In the genomic region with DNA sequence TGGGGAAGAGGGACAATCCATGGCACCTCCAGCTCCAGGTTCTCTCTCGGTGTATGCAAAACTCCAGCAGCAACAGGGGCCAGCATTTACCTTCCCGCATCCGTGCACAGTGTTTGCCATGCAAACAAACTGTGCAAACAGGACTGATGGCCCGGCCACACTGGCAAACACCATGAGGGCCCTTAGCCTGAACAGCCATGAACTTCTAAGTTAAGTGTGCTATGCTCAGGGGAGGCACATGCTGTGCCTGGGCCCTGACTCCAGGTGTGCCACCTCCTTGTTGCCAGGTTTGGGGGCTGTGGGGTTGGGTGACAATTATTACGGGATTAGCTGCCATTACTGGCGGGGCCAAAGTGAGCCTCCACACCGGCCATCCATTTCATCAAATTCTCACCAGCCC, we compare ENCODE assay signal across 1 cellular context.
TF ChIP-seq lines count a peak whose summit lies in the region.

No MANE protein-coding gene starts in this region.

TF ChIP-seq in HepG2, 621 proteins besides CTCF, POLR2A, EP300 and RAD21 (continued from another document and continues in another):
- TF ChIP-seq SP5 (CRISPR knock-in tag; IDR thresholded peaks at IDR 0.05; ENCODE audit: borderline replicate concordance, low read depth) (peak; percentile 74; the same call in 1 of the 2 replicates), ZFP82 (CRISPR knock-in tag; IDR thresholded peaks at IDR 0.05; ENCODE audit: borderline replicate concordance) (no peak), ZNF768 (CRISPR knock-in tag; IDR thresholded peaks at IDR 0.05) (peak; percentile 12; the same call in 1 of the 2 replicates), TCF12 (IDR thresholded peaks at IDR 0.05) (no peak), TCF12 (CRISPR knock-in tag; IDR thresholded peaks at IDR 0.05) (no peak), GATA4 (IDR thresholded peaks at IDR 0.05; ENCODE audit: borderline replicate concordance, low read depth) (no peak), GPN1 (CRISPR knock-in tag; IDR thresholded peaks at IDR 0.05; ENCODE audit: borderline replicate concordance) (no peak), ZNF619 (CRISPR knock-in tag; IDR thresholded peaks at IDR 0.05) (no peak), NR3C1 (CRISPR knock-in tag; IDR thresholded peaks at IDR 0.05) (no peak), ZFP91 (CRISPR knock-in tag; IDR thresholded peaks at IDR 0.05; ENCODE audit: borderline replicate concordance) (peak; percentile 22), ATM (IDR thresholded peaks at IDR 0.05; ENCODE audit: borderline replicate concordance) (no peak), GLMP (CRISPR knock-in tag; IDR thresholded peaks at IDR 0.05; ENCODE audit: borderline replicate concordance) (no peak), ZNF879 (CRISPR knock-in tag; IDR thresholded peaks at IDR 0.05) (no peak), ARHGAP35 (CRISPR knock-in tag; IDR thresholded peaks at IDR 0.05; ENCODE audit: borderline replicate concordance) (no peak), ZNF567 (CRISPR knock-in tag; IDR thresholded peaks at IDR 0.05; ENCODE audit: borderline replicate concordance) (no peak), TMF1 (CRISPR knock-in tag; IDR thresholded peaks at IDR 0.05; ENCODE audit: low read depth) (no peak), ARID4A (CRISPR knock-in tag; IDR thresholded peaks at IDR 0.05; ENCODE audit: borderline replicate concordance) (peak; percentile 40; the same call in 1 of the 2 replicates), KLF12 (CRISPR knock-in tag; IDR thresholded peaks at IDR 0.05; ENCODE audit: borderline replicate concordance) (no peak), ZNF670 (CRISPR knock-in tag; IDR thresholded peaks at IDR 0.05; ENCODE audit: borderline replicate concordance) (no peak), U2AF2 (IDR thresholded peaks at IDR 0.05; ENCODE audit: low read depth, low read length) (no peak), ZNF414 (CRISPR knock-in tag; IDR thresholded peaks at IDR 0.05) (no peak), ZNF138 (CRISPR knock-in tag; IDR thresholded peaks at IDR 0.05; ENCODE audit: low read depth) (no peak), THYN1 (CRISPR knock-in tag; IDR thresholded peaks at IDR 0.05; ENCODE audit: borderline replicate concordance, low read depth) (no peak), ZNF556 (CRISPR knock-in tag; IDR thresholded peaks at IDR 0.05; ENCODE audit: borderline replicate concordance) (no peak), HNRNPLL (IDR thresholded peaks at IDR 0.05; ENCODE audit: low read depth, low read length, poor library complexity, severe bottlenecking) (no peak), ZNF75D (CRISPR knock-in tag; IDR thresholded peaks at IDR 0.05; ENCODE audit: borderline replicate concordance) (no peak), ZFY (CRISPR knock-in tag; IDR thresholded peaks at IDR 0.05) (peak; percentile 62; the same call in 1 of the 2 replicates), NCOA1 (CRISPR knock-in tag; IDR thresholded peaks at IDR 0.05) (no peak), ZNF605 (CRISPR knock-in tag; IDR thresholded peaks at IDR 0.05) (no peak), NR2F2 (IDR thresholded peaks at IDR 0.05; ENCODE audit: borderline replicate concordance, low read depth) (peak; percentile 51; the same call in 1 of the 2 replicates), ZBTB1 (CRISPR knock-in tag; IDR thresholded peaks at IDR 0.05; ENCODE audit: borderline replicate concordance) (no peak), ZNF264 (CRISPR knock-in tag; IDR thresholded peaks at IDR 0.05) (peak; percentile 31; the same call in 1 of the 2 replicates), PPARG (CRISPR knock-in tag; conservative IDR thresholded peaks at IDR 0.05) (peak; percentile 67; the same call in 1 of the 2 replicates), RFX1 (IDR thresholded peaks at IDR 0.05) (no peak), SRSF9 (IDR thresholded peaks at IDR 0.05; ENCODE audit: borderline replicate concordance, insufficient read depth, low read depth, low read length, poor library complexity, severe bottlenecking) (no peak), ZNF451 (CRISPR knock-in tag; IDR thresholded peaks at IDR 0.05) (peak; percentile 59; the same call in 1 of the 2 replicates), SPEN (CRISPR knock-in tag; IDR thresholded peaks at IDR 0.05; ENCODE audit: low read depth) (peak; percentile 41; the same call in 1 of the 2 replicates), ZNF720 (CRISPR knock-in tag; IDR thresholded peaks at IDR 0.05) (no peak), BCL3 (CRISPR knock-in tag; IDR thresholded peaks at IDR 0.05) (0 out of 2 replicates have a peak, but pooled peaks have one; percentile 64), HNF4A (CRISPR knock-in tag; IDR thresholded peaks at IDR 0.05) (peak; percentile 69), ISX (CRISPR knock-in tag; conservative IDR thresholded peaks at IDR 0.05) (no peak), NCOA5 (CRISPR knock-in tag; IDR thresholded peaks at IDR 0.05) (no peak), ZNF468 (CRISPR knock-in tag; IDR thresholded peaks at IDR 0.05) (no peak)
- TF ChIP-seq, protein P1, sequence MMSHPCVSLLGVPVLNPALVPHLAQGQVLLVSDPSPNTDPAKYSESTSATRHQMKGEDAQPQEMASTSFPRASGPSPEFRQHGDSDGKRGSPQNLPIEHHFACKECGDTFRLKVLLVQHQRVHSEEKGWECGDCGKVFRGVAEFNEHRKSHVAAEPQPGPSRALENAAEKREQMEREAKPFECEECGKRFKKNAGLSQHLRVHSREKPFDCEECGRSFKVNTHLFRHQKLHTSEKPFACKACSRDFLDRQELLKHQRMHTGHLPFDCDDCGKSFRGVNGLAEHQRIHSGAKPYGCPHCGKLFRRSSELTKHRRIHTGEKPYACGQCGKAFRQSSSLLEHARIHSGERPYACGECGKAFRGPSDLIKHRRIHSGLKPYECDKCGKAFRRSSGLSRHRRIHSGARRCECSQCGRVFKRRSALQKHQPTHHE (CRISPR knock-in tag; IDR thresholded peaks at IDR 0.05; ENCODE audit: borderline replicate concordance) = no peak; the same call in 1 of the 2 replicates
- TF ChIP-seq, protein P2, sequence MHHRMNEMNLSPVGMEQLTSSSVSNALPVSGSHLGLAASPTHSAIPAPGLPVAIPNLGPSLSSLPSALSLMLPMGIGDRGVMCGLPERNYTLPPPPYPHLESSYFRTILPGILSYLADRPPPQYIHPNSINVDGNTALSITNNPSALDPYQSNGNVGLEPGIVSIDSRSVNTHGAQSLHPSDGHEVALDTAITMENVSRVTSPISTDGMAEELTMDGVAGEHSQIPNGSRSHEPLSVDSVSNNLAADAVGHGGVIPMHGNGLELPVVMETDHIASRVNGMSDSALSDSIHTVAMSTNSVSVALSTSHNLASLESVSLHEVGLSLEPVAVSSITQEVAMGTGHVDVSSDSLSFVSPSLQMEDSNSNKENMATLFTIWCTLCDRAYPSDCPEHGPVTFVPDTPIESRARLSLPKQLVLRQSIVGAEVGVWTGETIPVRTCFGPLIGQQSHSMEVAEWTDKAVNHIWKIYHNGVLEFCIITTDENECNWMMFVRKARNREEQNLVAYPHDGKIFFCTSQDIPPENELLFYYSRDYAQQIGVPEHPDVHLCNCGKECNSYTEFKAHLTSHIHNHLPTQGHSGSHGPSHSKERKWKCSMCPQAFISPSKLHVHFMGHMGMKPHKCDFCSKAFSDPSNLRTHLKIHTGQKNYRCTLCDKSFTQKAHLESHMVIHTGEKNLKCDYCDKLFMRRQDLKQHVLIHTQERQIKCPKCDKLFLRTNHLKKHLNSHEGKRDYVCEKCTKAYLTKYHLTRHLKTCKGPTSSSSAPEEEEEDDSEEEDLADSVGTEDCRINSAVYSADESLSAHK (CRISPR knock-in tag; IDR thresholded peaks at IDR 0.05; ENCODE audit: borderline replicate concordance) = no peak
- TF ChIP-seq, protein P3, sequence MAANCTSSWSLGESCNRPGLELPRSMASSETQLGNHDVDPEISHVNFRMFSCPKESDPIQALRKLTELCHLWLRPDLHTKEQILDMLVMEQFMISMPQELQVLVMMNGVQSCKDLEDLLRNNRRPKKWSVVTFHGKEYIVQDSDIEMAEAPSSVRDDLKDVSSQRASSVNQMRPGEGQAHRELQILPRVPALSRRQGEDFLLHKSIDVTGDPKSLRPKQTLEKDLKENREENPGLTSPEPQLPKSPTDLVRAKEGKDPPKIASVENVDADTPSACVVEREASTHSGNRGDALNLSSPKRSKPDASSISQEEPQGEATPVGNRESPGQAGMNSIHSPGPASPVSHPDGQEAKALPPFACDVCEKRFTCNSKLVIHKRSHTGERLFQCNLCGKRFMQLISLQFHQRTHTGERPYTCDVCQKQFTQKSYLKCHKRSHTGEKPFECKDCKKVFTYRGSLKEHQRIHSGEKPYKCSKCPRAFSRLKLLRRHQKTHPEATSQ (CRISPR knock-in tag; IDR thresholded peaks at IDR 0.05; ENCODE audit: borderline replicate concordance) = no peak
- TF ChIP-seq, protein P4, sequence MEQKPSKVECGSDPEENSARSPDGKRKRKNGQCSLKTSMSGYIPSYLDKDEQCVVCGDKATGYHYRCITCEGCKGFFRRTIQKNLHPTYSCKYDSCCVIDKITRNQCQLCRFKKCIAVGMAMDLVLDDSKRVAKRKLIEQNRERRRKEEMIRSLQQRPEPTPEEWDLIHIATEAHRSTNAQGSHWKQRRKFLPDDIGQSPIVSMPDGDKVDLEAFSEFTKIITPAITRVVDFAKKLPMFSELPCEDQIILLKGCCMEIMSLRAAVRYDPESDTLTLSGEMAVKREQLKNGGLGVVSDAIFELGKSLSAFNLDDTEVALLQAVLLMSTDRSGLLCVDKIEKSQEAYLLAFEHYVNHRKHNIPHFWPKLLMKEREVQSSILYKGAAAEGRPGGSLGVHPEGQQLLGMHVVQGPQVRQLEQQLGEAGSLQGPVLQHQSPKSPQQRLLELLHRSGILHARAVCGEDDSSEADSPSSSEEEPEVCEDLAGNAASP (CRISPR knock-in tag; IDR thresholded peaks at IDR 0.05; ENCODE audit: borderline replicate concordance) = peak; percentile 88; the same call in 1 of the 2 replicates
